In genomic region chr9:272251-273213, GRCh38 we compare ENCODE assay signal across 7 cellular contexts. TPM values are rescaled to one million over a fixed set of nuclear protein-coding genes. Genes with fewer than 3 reads are reported as not detected.
A peak's percentile ranks its signal among the peaks of the same experiment; 100 is the strongest.
DNase-seq lines count a peak whose midpoint lies in the region; ATAC-seq and TF ChIP-seq lines count a peak whose summit lies in the region.

No MANE protein-coding gene starts in this region.

- no peak overlapping the region for H3K4me3 ChIP-seq in esophagus muscularis mucosa

- no peak for TF ChIP-seq CTCF in esophagus muscularis mucosa (IDR thresholded peaks at IDR 0.05)

- H3K9me3 ChIP-seq in esophagus muscularis mucosa, result no peaks in the 10 kb centered on the region

- 68% methylated on average over 17 of the region's 17 CpGs for WGBS in esophagus muscularis mucosa

- peak; percentile 97 for ATAC-seq in GM19395 (IDR thresholded peaks at IDR 0.05; ENCODE audit: unreplicated experiment)
- ATAC-seq in HG03378 (IDR thresholded peaks at IDR 0.05; ENCODE audit: unreplicated experiment), result peak; percentile 95
- peak; percentile 89 to 90 for ATAC-seq in activated CD4-positive, CD25-positive, alpha-beta regulatory T cell treated with anti-CD3 and anti-CD28 coated beads, Interleukin-2, amount 50 U/mL, for 24 hours

- DNase-seq in esophagus muscularis mucosa (ENCODE audit: extremely low spot score) (no peak), NCI-H1105 treated with DMSO at 0.1 percent for 48 hours (lab: John Stamatoyannopoulos, UW) (no peak), NCI-H345 (lab: John Stamatoyannopoulos, UW) (no peak)
- DNase-seq in stimulated activated CD8-positive, alpha-beta memory T cell treated with anti-CD3 and anti-CD28 coated beads, Interleukin-2, amount 100 ng/mL, for 1 hour (ENCODE audit: low read depth in 2 of 2), result peak; percentile 43 to 58

- intact Hi-C loops in esophagus muscularis mucosa (cut with DNase I), result no loop called here

- H3K36me3 ChIP-seq in esophagus muscularis mucosa, result peaks cover 0 to 14% (median 5%) of the 10 kb centered on the region in 4 donors

- H3K27ac ChIP-seq in esophagus muscularis mucosa (replicated peaks in 1 of 4), result peak overlapping the region in 3 of 4 donors; percentile 18 to 39 (median 34)

- peaks cover 0 to 25% (median 10%) of the 10 kb centered on the region in 4 donors for H3K4me1 ChIP-seq in esophagus muscularis mucosa

- H3K27me3 ChIP-seq in esophagus muscularis mucosa, result no peaks in the 10 kb centered on the region

- no peak for TF ChIP-seq POLR2A in esophagus muscularis mucosa (IDR thresholded peaks at IDR 0.05; ENCODE audit: low read depth)

- no peak for TF ChIP-seq EP300 in esophagus muscularis mucosa (IDR thresholded peaks at IDR 0.05)

RNA-seq across cellular contexts. Expression of gene DOCK8, which starts 57.9 kb away (rescaled TPM):
- total RNA-seq in esophagus muscularis mucosa, result 10 to 100 TPM; 45.1 to 72.8 (median 48.8) TPM

Comparison
In these comparisons a context has a peak if more than half of its experiments do, and no peak if none do; other contexts are left out.
1. DNase-seq: peak in stimulated activated CD8-positive, alpha-beta memory T cell treated with anti-CD3 and anti-CD28 coated beads, Interleukin-2, amount 100 ng/mL, for 1 hour (2 of 2); none in esophagus muscularis mucosa (single experiment), NCI-H1105 treated with DMSO at 0.1 percent for 48 hours (single experiment) and NCI-H345 (single experiment).
2. Peak in every context shown above with its lines, with median percentiles within 50 percentile points of each other: ATAC-seq.